1 cellular context compared by ENCODE assay signal in genomic region chr1:53238197-53239155, GRCh38.
A peak's percentile ranks its signal among the peaks of the same experiment; 100 is the strongest.
TF ChIP-seq lines count a peak whose summit lies in the region.

Gene MAGOH (minus strand): TSS chr1:53238518. CDS start chr1:53238448, 70 bp downstream.

TF ChIP-seq in HepG2, 621 proteins besides CTCF, POLR2A, EP300 and RAD21 (continued from another document and continues in another):
- TF ChIP-seq, protein P1, sequence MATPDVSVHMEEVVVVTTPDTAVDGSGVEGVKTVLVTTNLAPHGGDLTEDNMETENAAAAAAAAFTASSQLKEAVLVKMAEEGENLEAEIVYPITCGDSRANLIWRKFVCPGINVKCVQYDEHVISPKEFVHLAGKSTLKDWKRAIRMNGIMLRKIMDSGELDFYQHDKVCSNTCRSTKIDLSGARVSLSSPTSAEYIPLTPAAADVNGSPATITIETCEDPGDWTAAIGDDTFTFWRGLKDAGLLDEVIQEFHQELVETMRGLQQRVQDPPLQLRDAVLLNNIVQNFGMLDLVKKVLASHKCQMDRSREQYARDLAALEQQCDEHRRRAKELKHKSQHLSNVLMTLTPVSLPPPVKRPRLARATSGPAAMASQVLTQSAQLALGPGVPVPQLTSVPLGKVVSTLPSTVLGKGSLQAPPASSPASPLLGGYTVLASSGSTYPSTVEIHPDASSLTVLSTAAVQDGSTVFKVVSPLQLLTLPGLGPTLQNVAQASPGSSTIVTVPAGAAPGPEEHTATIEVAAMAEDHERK (CRISPR knock-in tag; IDR thresholded peaks at IDR 0.05; ENCODE audit: low read depth), result peak; percentile 84
- TF ChIP-seq NFATC3 (CRISPR knock-in tag; IDR thresholded peaks at IDR 0.05) (no peak), KLF6 (CRISPR knock-in tag; IDR thresholded peaks at IDR 0.05) (peak; percentile 42; the same call in 1 of the 2 replicates), DPF2 (CRISPR knock-in tag; IDR thresholded peaks at IDR 0.05; ENCODE audit: borderline replicate concordance, low read depth) (peak; percentile 24; the same call in 1 of the 2 replicates), AFF4 (CRISPR knock-in tag; IDR thresholded peaks at IDR 0.05) (no peak), BRCA1 (CRISPR knock-in tag; IDR thresholded peaks at IDR 0.05) (0 out of 2 replicates have a peak, but pooled peaks have one; percentile 62), FOXJ3 (CRISPR knock-in tag; IDR thresholded peaks at IDR 0.05; ENCODE audit: borderline replicate concordance) (peak; percentile 75; the same call in 1 of the 2 replicates), SSRP1 (CRISPR knock-in tag; IDR thresholded peaks at IDR 0.05) (no peak), PAF1 (CRISPR knock-in tag; IDR thresholded peaks at IDR 0.05) (no peak), SRSF4 (IDR thresholded peaks at IDR 0.05; ENCODE audit: low read depth, low read length, poor library complexity, severe bottlenecking) (no peak), TEAD3 (CRISPR knock-in tag; optimal IDR thresholded peaks at IDR 0.05; ENCODE audit: borderline replicate concordance) (peak; percentile 64), TCF7L2 (IDR thresholded peaks at IDR 0.05; ENCODE audit: low read depth, low read length) (no peak), FUBP1 (CRISPR knock-in tag; IDR thresholded peaks at IDR 0.05; ENCODE audit: borderline replicate concordance) (no peak), THRA (CRISPR knock-in tag; IDR thresholded peaks at IDR 0.05; ENCODE audit: borderline replicate concordance) (peak; percentile 64; the same call in 1 of the 2 replicates), HDAC2 (CRISPR knock-in tag; IDR thresholded peaks at IDR 0.05) (peak; percentile 89)
- TF ChIP-seq, protein P2, sequence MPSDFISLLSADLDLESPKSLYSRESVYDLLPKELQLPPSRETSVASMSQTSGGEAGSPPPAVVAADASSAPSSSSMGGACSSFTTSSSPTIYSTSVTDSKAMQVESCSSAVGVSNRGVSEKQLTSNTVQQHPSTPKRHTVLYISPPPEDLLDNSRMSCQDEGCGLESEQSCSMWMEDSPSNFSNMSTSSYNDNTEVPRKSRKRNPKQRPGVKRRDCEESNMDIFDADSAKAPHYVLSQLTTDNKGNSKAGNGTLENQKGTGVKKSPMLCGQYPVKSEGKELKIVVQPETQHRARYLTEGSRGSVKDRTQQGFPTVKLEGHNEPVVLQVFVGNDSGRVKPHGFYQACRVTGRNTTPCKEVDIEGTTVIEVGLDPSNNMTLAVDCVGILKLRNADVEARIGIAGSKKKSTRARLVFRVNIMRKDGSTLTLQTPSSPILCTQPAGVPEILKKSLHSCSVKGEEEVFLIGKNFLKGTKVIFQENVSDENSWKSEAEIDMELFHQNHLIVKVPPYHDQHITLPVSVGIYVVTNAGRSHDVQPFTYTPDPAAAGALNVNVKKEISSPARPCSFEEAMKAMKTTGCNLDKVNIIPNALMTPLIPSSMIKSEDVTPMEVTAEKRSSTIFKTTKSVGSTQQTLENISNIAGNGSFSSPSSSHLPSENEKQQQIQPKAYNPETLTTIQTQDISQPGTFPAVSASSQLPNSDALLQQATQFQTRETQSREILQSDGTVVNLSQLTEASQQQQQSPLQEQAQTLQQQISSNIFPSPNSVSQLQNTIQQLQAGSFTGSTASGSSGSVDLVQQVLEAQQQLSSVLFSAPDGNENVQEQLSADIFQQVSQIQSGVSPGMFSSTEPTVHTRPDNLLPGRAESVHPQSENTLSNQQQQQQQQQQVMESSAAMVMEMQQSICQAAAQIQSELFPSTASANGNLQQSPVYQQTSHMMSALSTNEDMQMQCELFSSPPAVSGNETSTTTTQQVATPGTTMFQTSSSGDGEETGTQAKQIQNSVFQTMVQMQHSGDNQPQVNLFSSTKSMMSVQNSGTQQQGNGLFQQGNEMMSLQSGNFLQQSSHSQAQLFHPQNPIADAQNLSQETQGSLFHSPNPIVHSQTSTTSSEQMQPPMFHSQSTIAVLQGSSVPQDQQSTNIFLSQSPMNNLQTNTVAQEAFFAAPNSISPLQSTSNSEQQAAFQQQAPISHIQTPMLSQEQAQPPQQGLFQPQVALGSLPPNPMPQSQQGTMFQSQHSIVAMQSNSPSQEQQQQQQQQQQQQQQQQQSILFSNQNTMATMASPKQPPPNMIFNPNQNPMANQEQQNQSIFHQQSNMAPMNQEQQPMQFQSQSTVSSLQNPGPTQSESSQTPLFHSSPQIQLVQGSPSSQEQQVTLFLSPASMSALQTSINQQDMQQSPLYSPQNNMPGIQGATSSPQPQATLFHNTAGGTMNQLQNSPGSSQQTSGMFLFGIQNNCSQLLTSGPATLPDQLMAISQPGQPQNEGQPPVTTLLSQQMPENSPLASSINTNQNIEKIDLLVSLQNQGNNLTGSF (CRISPR knock-in tag; IDR thresholded peaks at IDR 0.05), result no peak
- TF ChIP-seq, protein P3, sequence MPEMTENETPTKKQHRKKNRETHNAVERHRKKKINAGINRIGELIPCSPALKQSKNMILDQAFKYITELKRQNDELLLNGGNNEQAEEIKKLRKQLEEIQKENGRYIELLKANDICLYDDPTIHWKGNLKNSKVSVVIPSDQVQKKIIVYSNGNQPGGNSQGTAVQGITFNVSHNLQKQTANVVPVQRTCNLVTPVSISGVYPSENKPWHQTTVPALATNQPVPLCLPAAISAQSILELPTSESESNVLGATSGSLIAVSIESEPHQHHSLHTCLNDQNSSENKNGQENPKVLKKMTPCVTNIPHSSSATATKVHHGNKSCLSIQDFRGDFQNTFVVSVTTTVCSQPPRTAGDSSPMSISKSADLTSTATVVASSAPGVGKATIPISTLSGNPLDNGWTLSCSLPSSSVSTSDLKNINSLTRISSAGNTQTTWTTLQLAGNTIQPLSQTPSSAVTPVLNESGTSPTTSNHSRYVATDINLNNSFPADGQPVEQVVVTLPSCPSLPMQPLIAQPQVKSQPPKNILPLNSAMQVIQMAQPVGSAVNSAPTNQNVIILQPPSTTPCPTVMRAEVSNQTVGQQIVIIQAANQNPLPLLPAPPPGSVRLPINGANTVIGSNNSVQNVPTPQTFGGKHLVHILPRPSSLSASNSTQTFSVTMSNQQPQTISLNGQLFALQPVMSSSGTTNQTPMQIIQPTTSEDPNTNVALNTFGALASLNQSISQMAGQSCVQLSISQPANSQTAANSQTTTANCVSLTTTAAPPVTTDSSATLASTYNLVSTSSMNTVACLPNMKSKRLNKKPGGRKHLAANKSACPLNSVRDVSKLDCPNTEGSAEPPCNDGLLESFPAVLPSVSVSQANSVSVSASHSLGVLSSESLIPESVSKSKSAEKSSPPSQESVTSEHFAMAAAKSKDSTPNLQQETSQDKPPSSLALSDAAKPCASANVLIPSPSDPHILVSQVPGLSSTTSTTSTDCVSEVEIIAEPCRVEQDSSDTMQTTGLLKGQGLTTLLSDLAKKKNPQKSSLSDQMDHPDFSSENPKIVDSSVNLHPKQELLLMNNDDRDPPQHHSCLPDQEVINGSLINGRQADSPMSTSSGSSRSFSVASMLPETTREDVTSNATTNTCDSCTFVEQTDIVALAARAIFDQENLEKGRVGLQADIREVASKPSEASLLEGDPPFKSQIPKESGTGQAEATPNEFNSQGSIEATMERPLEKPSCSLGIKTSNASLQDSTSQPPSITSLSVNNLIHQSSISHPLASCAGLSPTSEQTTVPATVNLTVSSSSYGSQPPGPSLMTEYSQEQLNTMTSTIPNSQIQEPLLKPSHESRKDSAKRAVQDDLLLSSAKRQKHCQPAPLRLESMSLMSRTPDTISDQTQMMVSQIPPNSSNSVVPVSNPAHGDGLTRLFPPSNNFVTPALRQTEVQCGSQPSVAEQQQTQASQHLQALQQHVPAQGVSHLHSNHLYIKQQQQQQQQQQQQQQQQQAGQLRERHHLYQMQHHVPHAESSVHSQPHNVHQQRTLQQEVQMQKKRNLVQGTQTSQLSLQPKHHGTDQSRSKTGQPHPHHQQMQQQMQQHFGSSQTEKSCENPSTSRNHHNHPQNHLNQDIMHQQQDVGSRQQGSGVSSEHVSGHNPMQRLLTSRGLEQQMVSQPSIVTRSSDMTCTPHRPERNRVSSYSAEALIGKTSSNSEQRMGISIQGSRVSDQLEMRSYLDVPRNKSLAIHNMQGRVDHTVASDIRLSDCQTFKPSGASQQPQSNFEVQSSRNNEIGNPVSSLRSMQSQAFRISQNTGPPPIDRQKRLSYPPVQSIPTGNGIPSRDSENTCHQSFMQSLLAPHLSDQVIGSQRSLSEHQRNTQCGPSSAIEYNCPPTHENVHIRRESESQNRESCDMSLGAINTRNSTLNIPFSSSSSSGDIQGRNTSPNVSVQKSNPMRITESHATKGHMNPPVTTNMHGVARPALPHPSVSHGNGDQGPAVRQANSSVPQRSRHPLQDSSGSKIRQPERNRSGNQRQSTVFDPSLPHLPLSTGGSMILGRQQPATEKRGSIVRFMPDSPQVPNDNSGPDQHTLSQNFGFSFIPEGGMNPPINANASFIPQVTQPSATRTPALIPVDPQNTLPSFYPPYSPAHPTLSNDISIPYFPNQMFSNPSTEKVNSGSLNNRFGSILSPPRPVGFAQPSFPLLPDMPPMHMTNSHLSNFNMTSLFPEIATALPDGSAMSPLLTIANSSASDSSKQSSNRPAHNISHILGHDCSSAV (CRISPR knock-in tag; IDR thresholded peaks at IDR 0.05; ENCODE audit: borderline replicate concordance), result no peak
- TF ChIP-seq, protein P4, sequence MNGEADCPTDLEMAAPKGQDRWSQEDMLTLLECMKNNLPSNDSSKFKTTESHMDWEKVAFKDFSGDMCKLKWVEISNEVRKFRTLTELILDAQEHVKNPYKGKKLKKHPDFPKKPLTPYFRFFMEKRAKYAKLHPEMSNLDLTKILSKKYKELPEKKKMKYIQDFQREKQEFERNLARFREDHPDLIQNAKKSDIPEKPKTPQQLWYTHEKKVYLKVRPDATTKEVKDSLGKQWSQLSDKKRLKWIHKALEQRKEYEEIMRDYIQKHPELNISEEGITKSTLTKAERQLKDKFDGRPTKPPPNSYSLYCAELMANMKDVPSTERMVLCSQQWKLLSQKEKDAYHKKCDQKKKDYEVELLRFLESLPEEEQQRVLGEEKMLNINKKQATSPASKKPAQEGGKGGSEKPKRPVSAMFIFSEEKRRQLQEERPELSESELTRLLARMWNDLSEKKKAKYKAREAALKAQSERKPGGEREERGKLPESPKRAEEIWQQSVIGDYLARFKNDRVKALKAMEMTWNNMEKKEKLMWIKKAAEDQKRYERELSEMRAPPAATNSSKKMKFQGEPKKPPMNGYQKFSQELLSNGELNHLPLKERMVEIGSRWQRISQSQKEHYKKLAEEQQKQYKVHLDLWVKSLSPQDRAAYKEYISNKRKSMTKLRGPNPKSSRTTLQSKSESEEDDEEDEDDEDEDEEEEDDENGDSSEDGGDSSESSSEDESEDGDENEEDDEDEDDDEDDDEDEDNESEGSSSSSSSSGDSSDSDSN (CRISPR knock-in tag; IDR thresholded peaks at IDR 0.05), result peak; percentile 42; the same call in 1 of the 2 replicates
- TF ChIP-seq, protein P5, sequence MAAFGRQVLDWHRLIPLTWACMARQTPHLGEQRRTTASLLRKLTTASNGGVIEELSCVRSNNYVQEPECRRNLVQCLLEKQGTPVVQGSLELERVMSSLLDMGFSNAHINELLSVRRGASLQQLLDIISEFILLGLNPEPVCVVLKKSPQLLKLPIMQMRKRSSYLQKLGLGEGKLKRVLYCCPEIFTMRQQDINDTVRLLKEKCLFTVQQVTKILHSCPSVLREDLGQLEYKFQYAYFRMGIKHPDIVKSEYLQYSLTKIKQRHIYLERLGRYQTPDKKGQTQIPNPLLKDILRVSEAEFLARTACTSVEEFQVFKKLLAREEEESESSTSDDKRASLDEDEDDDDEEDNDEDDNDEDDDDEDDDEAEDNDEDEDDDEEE (CRISPR knock-in tag; IDR thresholded peaks at IDR 0.05), result 0 out of 2 replicates have a peak, but pooled peaks have one; percentile 60
- TF ChIP-seq, protein P6, sequence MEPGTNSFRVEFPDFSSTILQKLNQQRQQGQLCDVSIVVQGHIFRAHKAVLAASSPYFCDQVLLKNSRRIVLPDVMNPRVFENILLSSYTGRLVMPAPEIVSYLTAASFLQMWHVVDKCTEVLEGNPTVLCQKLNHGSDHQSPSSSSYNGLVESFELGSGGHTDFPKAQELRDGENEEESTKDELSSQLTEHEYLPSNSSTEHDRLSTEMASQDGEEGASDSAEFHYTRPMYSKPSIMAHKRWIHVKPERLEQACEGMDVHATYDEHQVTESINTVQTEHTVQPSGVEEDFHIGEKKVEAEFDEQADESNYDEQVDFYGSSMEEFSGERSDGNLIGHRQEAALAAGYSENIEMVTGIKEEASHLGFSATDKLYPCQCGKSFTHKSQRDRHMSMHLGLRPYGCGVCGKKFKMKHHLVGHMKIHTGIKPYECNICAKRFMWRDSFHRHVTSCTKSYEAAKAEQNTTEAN (CRISPR knock-in tag; conservative IDR thresholded peaks at IDR 0.05), result no peak
